8 cellular contexts compared by ENCODE assay signal in the genomic region with DNA sequence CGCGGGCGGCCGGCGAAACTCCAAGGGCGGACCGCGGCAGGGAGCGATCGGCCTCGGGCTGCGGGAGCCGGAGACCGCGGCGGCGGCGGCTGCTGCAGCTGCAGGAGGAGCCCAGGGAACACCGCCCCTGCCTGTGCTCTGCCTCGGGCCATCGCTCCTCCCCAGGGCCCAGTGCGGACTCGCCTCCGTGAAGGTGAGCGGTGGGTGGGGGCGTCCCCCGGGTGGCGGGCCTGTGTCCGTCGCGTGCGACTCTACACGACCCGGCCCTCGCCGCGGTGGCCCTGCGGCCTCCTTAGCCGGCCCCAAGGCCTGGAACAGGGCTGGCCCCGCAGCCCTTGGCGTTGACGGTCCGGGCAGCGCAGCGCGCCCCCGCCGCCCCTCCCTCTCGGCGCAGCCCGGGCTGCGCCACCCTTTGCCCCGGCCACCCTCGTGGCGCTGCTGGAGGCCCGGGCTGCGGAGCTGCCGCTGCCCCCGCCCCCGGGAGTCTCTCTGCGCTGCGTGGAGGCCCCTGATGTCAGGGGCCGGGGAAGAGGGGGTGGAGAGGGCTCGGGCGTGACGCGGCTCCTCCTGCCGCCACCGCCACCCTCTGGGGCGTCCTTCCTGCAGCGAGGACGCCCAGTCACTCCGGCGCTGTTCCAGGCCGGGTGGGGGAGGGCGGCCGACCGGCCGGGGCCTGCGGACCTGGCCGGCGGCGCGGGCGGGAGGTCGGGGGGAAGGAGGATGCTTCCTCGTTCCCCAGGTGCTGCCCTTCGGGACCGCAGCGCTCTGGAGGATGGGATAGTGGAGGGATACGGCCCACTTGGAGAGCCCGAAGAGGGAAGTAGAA. TPM values are rescaled to one million over a fixed set of nuclear protein-coding genes. Genes with fewer than 3 reads are reported as not detected.
DNase-seq lines count a peak whose midpoint lies in the region; ATAC-seq, FAIRE-seq and TF ChIP-seq lines count a peak whose summit lies in the region.

No MANE protein-coding gene starts in this region.

- no peak for TF ChIP-seq EP300 in H1 (IDR thresholded peaks at IDR 0.05; ENCODE audit: borderline replicate concordance in 1 of 2, low read depth in 2 of 2, low read length in 2 of 2)

- ATAC-seq in GM18498 (IDR thresholded peaks at IDR 0.05; ENCODE audit: unreplicated experiment) = peak; percentile 56

- peaks cover 13% of the 10 kb centered on the region for H3K27me3 Mint-ChIP-seq in HFFc6 (ENCODE audit: insufficient read depth)
- H3K27me3 Mint-ChIP-seq in activated CD4-positive, alpha-beta memory T cell treated with anti-CD3 and anti-CD28 coated beads, Interleukin-2, amount 10 ng/mL, durations not matched to agents 7 days and 5 days = peaks cover 20% of the 10 kb centered on the region
- H3K27me3 Mint-ChIP-seq in mesothelial cell of epicardium (ENCODE audit: low read depth) = peaks cover 11% of the 10 kb centered on the region

- H3K4ac ChIP-seq in H1 (replicated peaks; ENCODE audit: insufficient read length, low read depth, low read length) = no peak overlapping the region

- H3K9ac ChIP-seq in H1 (replicated peaks in 1 of 4; ENCODE audit: extremely low read depth in 1 of 4, low read depth in 3 of 4, low read length in 3 of 4) = peak overlapping the region; percentile 80 to 95 (median 82)

- H3K4me3 Mint-ChIP-seq in HFFc6 = peak overlapping the region; percentile 94
- peak overlapping the region; percentile 88 for H3K4me3 Mint-ChIP-seq in activated CD4-positive, alpha-beta memory T cell treated with anti-CD3 and anti-CD28 coated beads, Interleukin-2, amount 10 ng/mL, durations not matched to agents 7 days and 5 days
- H3K4me3 Mint-ChIP-seq in mesothelial cell of epicardium = peak overlapping the region; percentile 86

- peaks cover 11 to 24% (median 18%) of the 10 kb centered on the region in 4 experiments for H3K4me1 ChIP-seq in H1 (replicated peaks in 1 of 4; ENCODE audit: control insufficient read depth in 3 of 4, insufficient read depth in 4 of 4, low read length in 3 of 4)

- H3K27me3 ChIP-seq in H1 (replicated peaks in 1 of 4; ENCODE audit: control insufficient read depth in 3 of 4, extremely low read depth in 1 of 4, insufficient read depth in 3 of 4, low read length in 3 of 4) = no peaks in the 10 kb centered on the region; a peak in 1 of 7 replicates

- peak overlapping the region; percentile 59 for H4K91ac ChIP-seq in H1 (replicated peaks; ENCODE audit: insufficient read length, low read length)

- no peak overlapping the region for H2BK20ac ChIP-seq in H1 (ENCODE audit: low read length)

- H3K56ac ChIP-seq in H1 (replicated peaks; ENCODE audit: insufficient read length, low read depth, low read length) = peak overlapping the region; percentile 9

- no peak overlapping the region for H2BK12ac ChIP-seq in H1 (ENCODE audit: low read depth, low read length)

- H3K23ac ChIP-seq in H1 (ENCODE audit: insufficient read length) = no peak overlapping the region

- DNase-seq in HFFc6 (peak; percentile 39), NCI-H1092 treated with DMSO at 0.1 percent for 48 hours (lab: John Stamatoyannopoulos, UW) (peak; percentile 9), H1 (ENCODE audit: low read depth in 1 of 2, low spot score in 2 of 2) (peak in 1 of 2 experiments; percentile 58), mesothelial cell of epicardium (ENCODE audit: low spot score in 2 of 2, unreplicated experiment in 2 of 2) (no peak), NCI-H1694 treated with DMSO at 0.1 percent for 48 hours (lab: John Stamatoyannopoulos, UW) (no peak)
- DNase-seq in activated CD4-positive, alpha-beta memory T cell treated with anti-CD3 and anti-CD28 coated beads, Interleukin-2, amount 10 ng/mL, durations not matched to agents 7 days and 5 days = peak; percentile 73
- DNase-seq in stimulated activated CD8-positive, alpha-beta memory T cell treated with anti-CD3 and anti-CD28 coated beads, Interleukin-2, amount 100 ng/mL, for 1 hour (ENCODE audit: low read depth in 2 of 2) = peak; percentile 21 to 52

- FAIRE-seq in H1 (lab: Jason Lieb, UNC) = no peak

- H2BK15ac ChIP-seq in H1 (ENCODE audit: low read length) = no peak overlapping the region

- peak overlapping the region; percentile 78 to 91 (median 84) for H3K4me3 ChIP-seq in H1 (ENCODE audit: extremely low read depth in 1 of 4, insufficient read depth in 2 of 4, low read depth in 3 of 4, low read length in 4 of 4)

- peak overlapping the region; percentile 89; the same call in 1 of the 2 replicates for H3K18ac ChIP-seq in H1 (ENCODE audit: extremely low read depth, low read length)

- H3K79me1 ChIP-seq in H1 (ENCODE audit: low read depth, low read length) = peaks cover 20% of the 10 kb centered on the region

- H3K9me3 Mint-ChIP-seq in HFFc6 = no peaks in the 10 kb centered on the region
- H3K9me3 Mint-ChIP-seq in activated CD4-positive, alpha-beta memory T cell treated with anti-CD3 and anti-CD28 coated beads, Interleukin-2, amount 10 ng/mL, durations not matched to agents 7 days and 5 days = no peaks in the 10 kb centered on the region
- H3K9me3 Mint-ChIP-seq in mesothelial cell of epicardium = no peaks in the 10 kb centered on the region

- H3K23me2 ChIP-seq in H1 (ENCODE audit: low read depth, low read length) = peaks cover 11% of the 10 kb centered on the region

- H2AK5ac ChIP-seq in H1 (ENCODE audit: low read depth, low read length) = no peak overlapping the region; the same call in 1 of the 2 replicates

- no peak overlapping the region for H2AFZ ChIP-seq in H1 (ENCODE audit: low read length)

- peak overlapping the region; percentile 31 for H3K14ac ChIP-seq in H1 (ENCODE audit: insufficient read length)

- H3K36me3 Mint-ChIP-seq in HFFc6 (ENCODE audit: low read depth) (peaks cover 34% of the 10 kb centered on the region), mesothelial cell of epicardium (peaks cover 14% of the 10 kb centered on the region)
- H3K36me3 Mint-ChIP-seq in activated CD4-positive, alpha-beta memory T cell treated with anti-CD3 and anti-CD28 coated beads, Interleukin-2, amount 10 ng/mL, durations not matched to agents 7 days and 5 days (ENCODE audit: low read depth) = peaks cover 37% of the 10 kb centered on the region

- H3K4me1 Mint-ChIP-seq in HFFc6 (ENCODE audit: low read depth) = peaks cover 42% of the 10 kb centered on the region
- peaks cover 41% of the 10 kb centered on the region for H3K4me1 Mint-ChIP-seq in activated CD4-positive, alpha-beta memory T cell treated with anti-CD3 and anti-CD28 coated beads, Interleukin-2, amount 10 ng/mL, durations not matched to agents 7 days and 5 days
- peaks cover 47% of the 10 kb centered on the region for H3K4me1 Mint-ChIP-seq in mesothelial cell of epicardium

- peak overlapping the region; percentile 18 for H4K8ac ChIP-seq in H1 (ENCODE audit: extremely low read depth, insufficient read depth, low read length)

- POLR2A ChIA-PET in activated CD4-positive, alpha-beta memory T cell treated with anti-CD3 and anti-CD28 coated beads, Interleukin-2, amount 10 ng/mL, durations not matched to agents 7 days and 5 days (lab: Charles Lee) = interaction anchor here (1.0 to 5.9 kb wide), 13 partner anchors 9 to 548 kb away, joined by 3 to 47 read pairs (median 5); partner anchors contain the start of genes MKS1, MRPS23 and SRSF1
- POLR2A ChIA-PET in H1 (lab: Charles Lee; ENCODE audit: partially characterized antibody) = interaction anchor here (0.7 to 16.6 kb wide), 16 partner anchors 8 to 222 kb away, joined by 3 to 292 read pairs (median 4); partner anchors contain the start of gene SRSF1

- no peak; a peak in 1 of 3 replicates for TF ChIP-seq POLR2A in H1 (IDR thresholded peaks at IDR 0.05; ENCODE audit: control extremely low read depth in 1 of 2, low read depth in 2 of 2, low read length in 2 of 2)

- peaks cover 35 to 42% of the 10 kb centered on the region in 2 experiments for H4K20me1 ChIP-seq in H1 (replicated peaks in 1 of 2; ENCODE audit: control insufficient read depth in 1 of 2, insufficient read depth in 2 of 2, low read length in 2 of 2)

- no peaks in the 10 kb centered on the region for H3K9me3 ChIP-seq in H1 (ENCODE audit: insufficient read depth in 2 of 2, low read depth in 1 of 2, low read length in 1 of 2)

- no peak for TF ChIP-seq RAD21 in H1 (IDR thresholded peaks at IDR 0.05 in 1 of 2, conservative IDR thresholded peaks at IDR 0.05 in 1 of 2; ENCODE audit: low read depth in 2 of 2, low read length in 2 of 2)

- H3K79me2 ChIP-seq in H1 (ENCODE audit: control insufficient read depth in 1 of 2, insufficient read depth in 2 of 2, low read length in 2 of 2) = peaks cover 42 to 54% of the 10 kb centered on the region in 2 experiments

- CTCF ChIA-PET in activated CD4-positive, alpha-beta memory T cell treated with anti-CD3 and anti-CD28 coated beads, Interleukin-2, amount 10 ng/mL, durations not matched to agents 7 days and 5 days (lab: Charles Lee) = interaction anchor here (0.7 to 2.7 kb wide), 5 partner anchors 12 to 89 kb away, joined by 3 to 9 read pairs (median 3); partner anchors contain the start of gene SRSF1
- CTCF ChIA-PET in H1 (lab: Charles Lee; ENCODE audit: partially characterized antibody) = interaction anchor here (0.7 to 2.0 kb wide), 6 partner anchors 12 to 223 kb away, joined by 3 to 5 read pairs (median 4); no protein-coding TSS in a partner anchor

- H4K5ac ChIP-seq in H1 (ENCODE audit: insufficient read length, low read depth, low read length) = no peak overlapping the region

- peak overlapping the region; percentile 67; the same call in 1 of the 2 replicates for H3K27ac ChIP-seq in H1 (ENCODE audit: low read depth, low read length)

- peak overlapping the region; percentile 91; the same call in 1 of the 2 replicates for H2BK5ac ChIP-seq in H1 (ENCODE audit: low read depth, low read length)

- H3K4me2 ChIP-seq in H1 (ENCODE audit: insufficient read depth in 1 of 2, low read depth in 2 of 2, low read length in 2 of 2) = peak overlapping the region; percentile 75 to 86

- no peak overlapping the region for H2BK120ac ChIP-seq in H1 (replicated peaks; ENCODE audit: low read depth, low read length)

- H3K27ac Mint-ChIP-seq in HFFc6 (peak overlapping the region; percentile 52; the same call in 1 of the 2 replicates), mesothelial cell of epicardium (peak overlapping the region; percentile 85)
- H3K27ac Mint-ChIP-seq in activated CD4-positive, alpha-beta memory T cell treated with anti-CD3 and anti-CD28 coated beads, Interleukin-2, amount 10 ng/mL, durations not matched to agents 7 days and 5 days = peak overlapping the region; percentile 73

- TF ChIP-seq CTCF in HFFc6 (IDR thresholded peaks at IDR 0.05) (peak; percentile 8; the same call in 1 of the 2 replicates), H1 (IDR thresholded peaks at IDR 0.05; ENCODE audit: control extremely low read depth in 1 of 3, insufficient read depth in 1 of 3, low read depth in 1 of 3, low read length in 3 of 3) (no peak), mesothelial cell of epicardium (IDR thresholded peaks at IDR 0.05; ENCODE audit: unreplicated experiment) (no peak)

- H3K36me3 ChIP-seq in H1 (ENCODE audit: control insufficient read depth in 2 of 4, insufficient read depth in 4 of 4, low read length in 3 of 4) = peaks cover 2 to 36% (median 10%) of the 10 kb centered on the region in 4 experiments; a peak in 6 of 8 replicates

- WGBS in H1 (ENCODE audit: extremely low coverage in 1 of 2, insufficient coverage in 1 of 2, insufficient read length in 1 of 2, insufficient replicate concordance in 2 of 2, low coverage in 1 of 2, low lambda C conversion rate in 2 of 2, missing lambda C conversion rate in 1 of 2), 2 experiments = 2% methylated on average over 14 of the region's 92 CpGs; no CpG with 5 or more reads in 1 of the 2 experiments

RNA-seq across cellular contexts. Expression of gene DYNLL2, which starts 0.5 kb away (rescaled TPM):
- total RNA-seq in HFFc6 (2021; fragmentation: NEBNext Ultra II Directional; extraction: Animal tissue kit (Norgen Biotek cat#: 25700)) = 10 to 100 TPM; 31.8 to 38.9 (median 35.5) TPM
- total RNA-seq in activated CD4-positive, alpha-beta memory T cell treated with anti-CD3 and anti-CD28 coated beads, Interleukin-2, amount 10 ng/mL, durations not matched to agents 7 days and 5 days = 10 to 100 TPM; 29.4 to 29.7 TPM
- total RNA-seq in H1 (2021; fragmentation: NEBNext Ultra II Directional; extraction: Animal tissue kit (Norgen Biotek cat#: 25700)) = 49.7 and 52.7 TPM in 2 replicates
- 19.8 and 21.6 TPM in 2 replicates for polyA plus RNA-seq in H1 (2011; rRNA removed)
- polyA plus RNA-seq in H1 (2011; cell fraction: cytosol; rRNA removed) = 24.8 TPM
- 13.0 TPM for polyA plus RNA-seq in H1 (2011; cell fraction: nucleus; rRNA removed)
- polyA plus RNA-seq in H1 (2012, experiment 1 of 2) = 55.1 to 71.7 TPM (median 59.8 TPM) in 4 replicates
- polyA plus RNA-seq in H1 (2012, experiment 2 of 2) = 23.3 TPM
- 20.9 TPM for polyA plus RNA-seq in H1 (2013, experiment 1 of 2)
- 21.2 TPM for polyA plus RNA-seq in H1 (2013, experiment 2 of 2)
- polyA minus RNA-seq in H1 (2011; rRNA and poly(A)+ RNA removed) = 32.7 and 36.5 TPM in 2 replicates
- 18.9 TPM for polyA minus RNA-seq in H1 (2011; cell fraction: cytosol; rRNA and poly(A)+ RNA removed)
- 17.3 TPM for polyA minus RNA-seq in H1 (2011; cell fraction: nucleus; rRNA and poly(A)+ RNA removed)
- total RNA-seq in mesothelial cell of epicardium = 43.3 to 44.3 TPM (median 43.5 TPM) in 3 replicates

Comparison
In these comparisons a context has a peak if more than half of its experiments do, and no peak if none do; other contexts are left out.
1. DNase-seq: peak in HFFc6 (single experiment), NCI-H1092 treated with DMSO at 0.1 percent for 48 hours (single experiment), activated CD4-positive, alpha-beta memory T cell treated with anti-CD3 and anti-CD28 coated beads, Interleukin-2, amount 10 ng/mL, durations not matched to agents 7 days and 5 days (single experiment) and stimulated activated CD8-positive, alpha-beta memory T cell treated with anti-CD3 and anti-CD28 coated beads, Interleukin-2, amount 100 ng/mL, for 1 hour (2 of 2); none in mesothelial cell of epicardium (0 of 2) and NCI-H1694 treated with DMSO at 0.1 percent for 48 hours (single experiment).
2. Peak in every context shown above with its lines, with median percentiles within 50 percentile points of each other: H3K27ac Mint-ChIP-seq and H3K4me3 Mint-ChIP-seq.